Comparison of ENCODE assay signal across 16 cellular contexts in the genomic region with DNA sequence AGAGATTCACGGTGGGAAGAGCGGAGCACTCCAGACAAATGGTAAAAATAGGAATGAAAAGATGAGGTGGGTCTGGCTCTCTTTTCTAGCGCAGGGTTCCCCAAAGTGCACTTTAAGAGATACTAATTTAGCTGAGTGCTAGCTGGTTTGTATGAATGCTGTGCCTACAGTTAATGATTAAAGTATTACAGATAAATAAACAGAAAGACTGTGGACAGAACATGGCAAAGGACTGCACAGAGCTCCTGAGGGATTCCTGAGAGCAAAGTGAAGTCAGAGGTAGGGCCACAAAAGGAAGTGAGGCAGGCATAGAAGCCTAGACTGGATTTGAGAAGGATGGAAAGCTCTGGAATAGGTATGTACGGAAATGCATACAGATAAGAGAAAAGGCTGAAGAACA.
DNase-seq lines count a peak whose midpoint lies in the region; ATAC-seq and TF ChIP-seq lines count a peak whose summit lies in the region.
"Had no signal": no experiment of that assay in that cellular context is flagged by ENCODE, and none has a peak within 500 bp of the region (broad histone marks: within the 10 kb centered on the region; RNA-seq: fewer than 3 reads in every experiment).

No MANE protein-coding gene starts in this region.

- DNase-seq in activated naive CD4-positive, alpha-beta T cell treated with anti-CD3 and anti-CD28 coated beads, Interleukin-2, amount 10 ng/mL, durations not matched to agents 7 days and 5 days = no peak
- no peak for DNase-seq in activated T-helper 1 cell treated with anti-CD3 and anti-CD28 coated beads, Interleukin-12 subunit alpha, Interleukin-12 subunit beta, Interleukin-2, Interleukin-4 antibody, amounts not matched to agents 30 ng/mL and 10 ng/mL and 1 ng/mL, durations not matched to agents 14 hours and 24 hours and 36 hours (ENCODE audit: low spot score)
- DNase-seq in left lung (no peak), aorta (no peak), colonic mucosa (no peak)
- DNase-seq: C1 segment of cervical spinal cord, DND-41, KG1, NCI-H1436 treated with DMSO at 0.1 percent for 48 hours, NCI-H2029, NCI-H526, PC-3, RPMI8226, SHP77 treated with DMSO at 0.1 percent for 48 hours had no signal

- H3K9me3 ChIP-seq in left lung (no peaks in the 10 kb centered on the region), aorta (ENCODE audit: control insufficient read depth, low read length) (no peaks in the 10 kb centered on the region), colonic mucosa (no peaks in the 10 kb centered on the region)

- peaks cover 20% of the 10 kb centered on the region for H3K36me3 Mint-ChIP-seq in activated naive CD4-positive, alpha-beta T cell treated with anti-CD3 and anti-CD28 coated beads, Interleukin-2, amount 50 U/mL, for 24 hours
- H3K36me3 Mint-ChIP-seq in activated naive CD4-positive, alpha-beta T cell treated with anti-CD3 and anti-CD28 coated beads, Interleukin-2, amount 10 ng/mL, durations not matched to agents 7 days and 5 days = peaks cover 9% of the 10 kb centered on the region
- peaks cover 43% of the 10 kb centered on the region for H3K36me3 Mint-ChIP-seq in activated T-helper 1 cell treated with anti-CD3 and anti-CD28 coated beads, Interleukin-12 subunit alpha, Interleukin-12 subunit beta, Interleukin-2, Interleukin-4 antibody, amounts not matched to agents 30 ng/mL and 10 ng/mL and 1 ng/mL, durations not matched to agents 14 hours and 24 hours and 36 hours (ENCODE audit: low read depth)

- peak; percentile 40 for ATAC-seq in left lung
- ATAC-seq in aorta (ENCODE audit: low FRiP score) = no peak
- ATAC-seq in HG02623 (IDR thresholded peaks at IDR 0.05; ENCODE audit: unreplicated experiment) = no peak
- ATAC-seq: PC-3 had no signal

- CTCF ChIA-PET in activated naive CD4-positive, alpha-beta T cell treated with anti-CD3 and anti-CD28 coated beads, Interleukin-2, amount 10 ng/mL, durations not matched to agents 7 days and 5 days (lab: Charles Lee) = no interaction called here

- 92 to 93% methylated on average over 4 of the region's 4 CpGs for WGBS in aorta, 2 donors

- peaks cover 0 to 4% of the 10 kb centered on the region in 2 donors for H3K4me1 ChIP-seq in left lung
- H3K4me1 ChIP-seq in aorta (ENCODE audit: control insufficient read depth in 1 of 2, insufficient read depth in 2 of 2, low read length in 2 of 2) = no peaks in the 10 kb centered on the region
- no peaks in the 10 kb centered on the region for H3K4me1 ChIP-seq in colonic mucosa

- no peak overlapping the region for H3K4me3 ChIP-seq in left lung
- no peak overlapping the region for H3K4me3 ChIP-seq in aorta (ENCODE audit: low read length in 2 of 2)
- H3K4me3 ChIP-seq in colonic mucosa = no peak overlapping the region

- peaks cover 0 to 66% of the 10 kb centered on the region in 2 donors for H3K36me3 ChIP-seq in left lung
- peaks cover 3 to 5% of the 10 kb centered on the region in 2 donors for H3K36me3 ChIP-seq in aorta (ENCODE audit: control insufficient read depth in 1 of 2, insufficient read depth in 2 of 2, low read length in 1 of 2)
- no peaks in the 10 kb centered on the region for H3K36me3 ChIP-seq in colonic mucosa

- H3K27ac ChIP-seq in left lung (no peak overlapping the region), aorta (ENCODE audit: low read depth in 1 of 2, low read length in 2 of 2) (no peak overlapping the region), colonic mucosa (no peak overlapping the region)

- H3K27me3 ChIP-seq in left lung = no peaks in the 10 kb centered on the region
- no peaks in the 10 kb centered on the region for H3K27me3 ChIP-seq in aorta (ENCODE audit: control insufficient read depth in 1 of 2, insufficient read depth in 2 of 2, low read length in 1 of 2)
- H3K27me3 ChIP-seq in colonic mucosa = no peaks in the 10 kb centered on the region

- no peak overlapping the region for H3K9ac ChIP-seq in colonic mucosa (ENCODE audit: low read depth in 2 of 2, low read length in 2 of 2)

- TF ChIP-seq CTCF in left lung (IDR thresholded peaks at IDR 0.05) = no peak
- no peak for TF ChIP-seq CTCF in colonic mucosa (IDR thresholded peaks at IDR 0.05)

- no peak overlapping the region for H3K4me3 Mint-ChIP-seq in activated naive CD4-positive, alpha-beta T cell treated with anti-CD3 and anti-CD28 coated beads, Interleukin-2, amount 50 U/mL, for 24 hours
- H3K4me3 Mint-ChIP-seq in activated naive CD4-positive, alpha-beta T cell treated with anti-CD3 and anti-CD28 coated beads, Interleukin-2, amount 10 ng/mL, durations not matched to agents 7 days and 5 days = no peak overlapping the region
- H3K4me3 Mint-ChIP-seq in activated T-helper 1 cell treated with anti-CD3 and anti-CD28 coated beads, Interleukin-12 subunit alpha, Interleukin-12 subunit beta, Interleukin-2, Interleukin-4 antibody, amounts not matched to agents 30 ng/mL and 10 ng/mL and 1 ng/mL, durations not matched to agents 14 hours and 24 hours and 36 hours = peak overlapping the region; percentile 31

- H3K9me3 Mint-ChIP-seq in activated naive CD4-positive, alpha-beta T cell treated with anti-CD3 and anti-CD28 coated beads, Interleukin-2, amount 50 U/mL, for 24 hours = no peaks in the 10 kb centered on the region
- no peaks in the 10 kb centered on the region for H3K9me3 Mint-ChIP-seq in activated naive CD4-positive, alpha-beta T cell treated with anti-CD3 and anti-CD28 coated beads, Interleukin-2, amount 10 ng/mL, durations not matched to agents 7 days and 5 days
- H3K9me3 Mint-ChIP-seq in activated T-helper 1 cell treated with anti-CD3 and anti-CD28 coated beads, Interleukin-12 subunit alpha, Interleukin-12 subunit beta, Interleukin-2, Interleukin-4 antibody, amounts not matched to agents 30 ng/mL and 10 ng/mL and 1 ng/mL, durations not matched to agents 14 hours and 24 hours and 36 hours = peaks cover 9% of the 10 kb centered on the region

- peaks cover 18% of the 10 kb centered on the region for H3K4me1 Mint-ChIP-seq in activated naive CD4-positive, alpha-beta T cell treated with anti-CD3 and anti-CD28 coated beads, Interleukin-2, amount 50 U/mL, for 24 hours
- no peaks in the 10 kb centered on the region for H3K4me1 Mint-ChIP-seq in activated naive CD4-positive, alpha-beta T cell treated with anti-CD3 and anti-CD28 coated beads, Interleukin-2, amount 10 ng/mL, durations not matched to agents 7 days and 5 days
- H3K4me1 Mint-ChIP-seq in activated T-helper 1 cell treated with anti-CD3 and anti-CD28 coated beads, Interleukin-12 subunit alpha, Interleukin-12 subunit beta, Interleukin-2, Interleukin-4 antibody, amounts not matched to agents 30 ng/mL and 10 ng/mL and 1 ng/mL, durations not matched to agents 14 hours and 24 hours and 36 hours (ENCODE audit: low read depth) = peaks cover 53% of the 10 kb centered on the region

- no peaks in the 10 kb centered on the region for H3K27me3 Mint-ChIP-seq in activated naive CD4-positive, alpha-beta T cell treated with anti-CD3 and anti-CD28 coated beads, Interleukin-2, amount 50 U/mL, for 24 hours
- H3K27me3 Mint-ChIP-seq in activated naive CD4-positive, alpha-beta T cell treated with anti-CD3 and anti-CD28 coated beads, Interleukin-2, amount 10 ng/mL, durations not matched to agents 7 days and 5 days = no peaks in the 10 kb centered on the region
- H3K27me3 Mint-ChIP-seq in activated T-helper 1 cell treated with anti-CD3 and anti-CD28 coated beads, Interleukin-12 subunit alpha, Interleukin-12 subunit beta, Interleukin-2, Interleukin-4 antibody, amounts not matched to agents 30 ng/mL and 10 ng/mL and 1 ng/mL, durations not matched to agents 14 hours and 24 hours and 36 hours (ENCODE audit: insufficient read depth) = no peaks in the 10 kb centered on the region

- peak overlapping the region; percentile 20 for H3K27ac Mint-ChIP-seq in activated naive CD4-positive, alpha-beta T cell treated with anti-CD3 and anti-CD28 coated beads, Interleukin-2, amount 50 U/mL, for 24 hours
- H3K27ac Mint-ChIP-seq in activated naive CD4-positive, alpha-beta T cell treated with anti-CD3 and anti-CD28 coated beads, Interleukin-2, amount 10 ng/mL, durations not matched to agents 7 days and 5 days = no peak overlapping the region
- peak overlapping the region; percentile 78 for H3K27ac Mint-ChIP-seq in activated T-helper 1 cell treated with anti-CD3 and anti-CD28 coated beads, Interleukin-12 subunit alpha, Interleukin-12 subunit beta, Interleukin-2, Interleukin-4 antibody, amounts not matched to agents 30 ng/mL and 10 ng/mL and 1 ng/mL, durations not matched to agents 14 hours and 24 hours and 36 hours

- intact Hi-C loops in activated T-helper 1 cell treated with anti-CD3 and anti-CD28 coated beads, Interleukin-12 subunit alpha, Interleukin-12 subunit beta, Interleukin-2, Interleukin-4 antibody, amounts not matched to agents 30 ng/mL and 10 ng/mL and 1 ng/mL, durations not matched to agents 14 hours and 24 hours and 36 hours (cut with micrococcal nuclease) = no loop called here
- intact Hi-C loops in left lung (cut with DNase I) (no loop called here), aorta (cut with DNase I) (no loop called here), colonic mucosa (cut with DNase I) (no loop called here)
